ENCODE assay signal across 8 cellular contexts in the genomic region with DNA sequence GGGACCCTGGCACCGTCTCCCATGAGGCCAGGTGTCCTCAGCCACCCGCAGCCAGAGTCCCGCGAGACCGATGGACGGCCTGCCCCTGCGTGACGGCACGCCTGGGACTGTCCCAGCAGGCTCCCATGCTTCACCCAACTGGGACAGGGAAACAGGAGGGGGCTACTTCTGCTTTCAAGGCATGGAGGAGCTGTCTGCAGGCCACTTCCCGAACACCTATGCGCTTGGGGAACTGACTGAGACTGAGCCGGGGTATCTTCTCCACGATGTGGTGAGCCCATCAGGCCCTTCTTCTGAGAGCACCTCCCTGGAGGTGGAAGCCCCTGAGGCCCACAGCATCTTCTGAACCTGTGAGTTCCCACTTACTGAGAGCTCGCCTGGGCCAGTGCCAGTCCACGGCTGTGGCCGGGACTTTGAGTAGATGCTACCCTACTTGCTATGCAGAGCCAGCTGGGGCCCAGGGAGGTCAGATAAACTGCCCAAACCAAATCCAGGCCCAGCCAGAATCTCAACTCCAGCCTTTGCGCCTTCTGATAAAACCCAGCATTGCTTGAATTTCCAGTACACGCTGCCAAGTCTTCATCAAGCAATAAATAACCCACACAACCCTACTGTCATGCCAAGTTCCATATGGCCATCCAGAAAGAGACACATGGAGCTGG.
A peak's percentile ranks its signal among the peaks of the same experiment; 100 is the strongest.
DNase-seq lines count a peak whose midpoint lies in the region; ATAC-seq and TF ChIP-seq lines count a peak whose summit lies in the region.
"Not testable (repeated sequence)": the region's sequence is repeated elsewhere in the genome, so short reads cannot be mapped to it uniquely, and the experiment has no call there.

No MANE protein-coding gene starts in this region.

- H3K9me3 ChIP-seq in left lung, psoas muscle, upper lobe of right lung: not testable (repeated sequence)

- POLR2A ChIA-PET in T-cell (lab: Charles Lee) = not testable (repeated sequence)

- CTCF ChIA-PET in T-cell (lab: Charles Lee) = not testable (repeated sequence)

- H3K36me3 ChIP-seq in left lung = peaks cover 0 to 36% of the 10 kb centered on the region in 2 donors
- not testable (repeated sequence) for H3K36me3 ChIP-seq in psoas muscle (ENCODE audit: insufficient read depth in 1 of 2, low read depth in 1 of 2); upper lobe of right lung

- peaks cover 13% of the 10 kb centered on the region for H3K36me3 Mint-ChIP-seq in T-cell
- not testable (repeated sequence) for H3K36me3 Mint-ChIP-seq in activated naive CD8-positive, alpha-beta T cell

- H3K27me3 ChIP-seq in left lung; psoas muscle (ENCODE audit: insufficient read depth in 3 of 3, low read length in 2 of 3); upper lobe of right lung: not testable (repeated sequence)

- not testable (repeated sequence) for ATAC-seq in T-cell (replicated peaks in 1 of 4); left lung
- ATAC-seq in esophagus mucosa = peak; percentile 10
- peak in 1 of 4 donors; percentile 8 for ATAC-seq in psoas muscle
- peak; percentile 0 for ATAC-seq in upper lobe of right lung

- H3K4me1 Mint-ChIP-seq in T-cell = peaks cover 70 to 79% (median 74%) of the 10 kb centered on the region in 3 donors
- H3K4me1 Mint-ChIP-seq in activated naive CD8-positive, alpha-beta T cell (ENCODE audit: low read depth) = peaks cover 54% of the 10 kb centered on the region

- peaks cover 24 to 90% of the 10 kb centered on the region in 2 donors for H3K4me1 ChIP-seq in left lung
- H3K4me1 ChIP-seq in psoas muscle = peaks cover 43% of the 10 kb centered on the region
- peaks cover 68% of the 10 kb centered on the region for H3K4me1 ChIP-seq in upper lobe of right lung

- H3K9me3 Mint-ChIP-seq in T-cell; activated naive CD8-positive, alpha-beta T cell (ENCODE audit: low read depth): not testable (repeated sequence)

- DNase-seq in DMS79 (lab: John Stamatoyannopoulos, UW) (peak; percentile 17), HUDEP-2 (lab: John Stamatoyannopoulos, UW; ENCODE audit: unreplicated experiment in 76 of 76) (peak in 67 of 76 experiments; percentile 12 to 92 (median 61)), T-cell (peak in 1 of 34 experiments; percentile 2), left lung (peak; percentile 34 to 80), psoas muscle (peak; percentile 44 to 77), upper lobe of right lung (peak; percentile 64)

- not testable (repeated sequence) for H3K27ac ChIP-seq in left lung, upper lobe of right lung
- peak overlapping the region; percentile 94 for H3K27ac ChIP-seq in psoas muscle

- WGBS in psoas muscle, 3 donors = 32 to 46% (median 38%) methylated on average over 17 to 18 of the region's 18 CpGs

- H3K27ac Mint-ChIP-seq in T-cell = peak overlapping the region; percentile 56 to 78
- H3K27ac Mint-ChIP-seq in activated naive CD8-positive, alpha-beta T cell = peak overlapping the region; percentile 64

- not testable (repeated sequence) for TF ChIP-seq CTCF in left lung (IDR thresholded peaks at IDR 0.05); psoas muscle (IDR thresholded peaks at IDR 0.05); upper lobe of right lung (IDR thresholded peaks at IDR 0.05)

- H3K27me3 Mint-ChIP-seq in T-cell; activated naive CD8-positive, alpha-beta T cell: not testable (repeated sequence)

- not testable (repeated sequence) for H3K4me3 ChIP-seq in left lung, upper lobe of right lung
- peak overlapping the region; percentile 52 for H3K4me3 ChIP-seq in psoas muscle

- not testable (repeated sequence) for H3K4me3 Mint-ChIP-seq in T-cell
- H3K4me3 Mint-ChIP-seq in activated naive CD8-positive, alpha-beta T cell = peak overlapping the region; percentile 62

- intact Hi-C loops in left lung (cut with DNase I); psoas muscle (cut with DNase I); upper lobe of right lung (cut with DNase I): not testable (repeated sequence)
